ENCODE assay signal across 9 cellular contexts in genomic region chr13:18212873-18213272, GRCh38.
DNase-seq lines count a peak whose midpoint lies in the region; ATAC-seq and TF ChIP-seq lines count a peak whose summit lies in the region.
"Had no signal": no experiment of that assay in that cellular context is flagged by ENCODE, and none has a peak within 500 bp of the region (broad histone marks: within the 10 kb centered on the region; RNA-seq: fewer than 3 reads in every experiment).

No MANE protein-coding gene starts in this region.

- H3K36me3 Mint-ChIP-seq in activated T-cell treated with anti-CD3 and anti-CD28 coated beads, Interleukin-2, amount 50 U/mL, for 72 hours (ENCODE audit: insufficient read depth in 2 of 2): peaks cover 4 to 5% of the 10 kb centered on the region in 2 donors
- H3K36me3 Mint-ChIP-seq in activated T-cell treated with anti-CD3 and anti-CD28 coated beads, Interleukin-2, amount 50 U/mL, for 4 hours (ENCODE audit: insufficient read depth): no peaks in the 10 kb centered on the region
- H3K36me3 Mint-ChIP-seq: naive B cell had no signal

- H3K9me3 ChIP-seq in MG63 (no peaks in the 10 kb centered on the region), thoracic aorta (no peaks in the 10 kb centered on the region)

- no peaks in the 10 kb centered on the region for H3K27me3 Mint-ChIP-seq in activated T-cell treated with anti-CD3 and anti-CD28 coated beads, Interleukin-2, amount 50 U/mL, for 72 hours (ENCODE audit: low read depth)
- no peaks in the 10 kb centered on the region for H3K27me3 Mint-ChIP-seq in activated T-cell treated with anti-CD3 and anti-CD28 coated beads, Interleukin-2, amount 50 U/mL, for 4 hours (ENCODE audit: low read depth)
- H3K27me3 Mint-ChIP-seq: naive B cell had no signal

- no peak overlapping the region for H3K27ac ChIP-seq in foreskin keratinocyte
- H3K27ac ChIP-seq in thoracic aorta: no peak overlapping the region

- no peaks in the 10 kb centered on the region for H3K4me1 ChIP-seq in foreskin keratinocyte
- no peaks in the 10 kb centered on the region for H3K4me1 ChIP-seq in thoracic aorta (ENCODE audit: control insufficient read depth in 1 of 2, low read depth in 2 of 2)

- H3K27ac Mint-ChIP-seq in activated T-cell treated with anti-CD3 and anti-CD28 coated beads, Interleukin-2, amount 50 U/mL, for 72 hours: no peak overlapping the region
- H3K27ac Mint-ChIP-seq: naive B cell had no signal

- H3K4me3 ChIP-seq in MG63: no peak overlapping the region
- H3K4me3 ChIP-seq in thoracic aorta: no peak overlapping the region

- peaks cover 6 to 8% of the 10 kb centered on the region in 2 donors for H3K9me3 Mint-ChIP-seq in activated T-cell treated with anti-CD3 and anti-CD28 coated beads, Interleukin-2, amount 50 U/mL, for 72 hours
- H3K9me3 Mint-ChIP-seq in activated T-cell treated with anti-CD3 and anti-CD28 coated beads, Interleukin-2, amount 50 U/mL, for 4 hours: peaks cover 9% of the 10 kb centered on the region

- TF ChIP-seq CTCF in foreskin keratinocyte (conservative IDR thresholded peaks at IDR 0.05) (no peak), thoracic aorta (IDR thresholded peaks at IDR 0.05) (no peak)

- H3K4me1 Mint-ChIP-seq in activated T-cell treated with anti-CD3 and anti-CD28 coated beads, Interleukin-2, amount 50 U/mL, for 72 hours (ENCODE audit: low read depth): no peaks in the 10 kb centered on the region
- H3K4me1 Mint-ChIP-seq in activated T-cell treated with anti-CD3 and anti-CD28 coated beads, Interleukin-2, amount 50 U/mL, for 4 hours (ENCODE audit: low read depth): no peaks in the 10 kb centered on the region
- H3K4me1 Mint-ChIP-seq: naive B cell had no signal

- no peak overlapping the region for H3K4me3 Mint-ChIP-seq in activated T-cell treated with anti-CD3 and anti-CD28 coated beads, Interleukin-2, amount 50 U/mL, for 72 hours
- H3K4me3 Mint-ChIP-seq in activated T-cell treated with anti-CD3 and anti-CD28 coated beads, Interleukin-2, amount 50 U/mL, for 4 hours: no peak overlapping the region
- H3K4me3 Mint-ChIP-seq: naive B cell had no signal

- no peaks in the 10 kb centered on the region for H3K36me3 ChIP-seq in MG63
- H3K36me3 ChIP-seq in thoracic aorta: no peaks in the 10 kb centered on the region

- peak in 1 of 2 donors; percentile 18 for DNase-seq in activated T-cell treated with anti-CD3 and anti-CD28 coated beads, Interleukin-2, amount 50 U/mL, for 72 hours
- no peak for DNase-seq in activated T-cell treated with anti-CD3 and anti-CD28 coated beads, Interleukin-2, amount 50 U/mL, for 4 hours
- peak; percentile 35 for DNase-seq in MG63
- peak; percentile 1 to 33 for DNase-seq in foreskin keratinocyte
- peak; percentile 77 for DNase-seq in thoracic aorta (ENCODE audit: low spot score)
- DNase-seq in iPS-NIHi11 (ENCODE audit: low spot score): no peak
- DNase-seq: naive B cell had no signal

- ATAC-seq in activated T-cell treated with anti-CD3 and anti-CD28 coated beads, Interleukin-2, amount 50 U/mL, for 72 hours (replicated peaks in 1 of 2): peak; percentile 51 to 66
- ATAC-seq in activated T-cell treated with anti-CD3 and anti-CD28 coated beads, Interleukin-2, amount 50 U/mL, for 4 hours: no peak
- peak; percentile 64 for ATAC-seq in foreskin keratinocyte
- peak; percentile 89 for ATAC-seq in thoracic aorta (ENCODE audit: insufficient number of reproducible peaks, low FRiP score, low read depth)
- ATAC-seq in GM21390 (IDR thresholded peaks at IDR 0.05; ENCODE audit: unreplicated experiment): no peak
- ATAC-seq in HG03280 (IDR thresholded peaks at IDR 0.05; ENCODE audit: unreplicated experiment): no peak

- H3K27me3 ChIP-seq in MG63 (no peaks in the 10 kb centered on the region), foreskin keratinocyte (no peaks in the 10 kb centered on the region), thoracic aorta (replicated peaks; ENCODE audit: insufficient read depth) (no peaks in the 10 kb centered on the region)

Comparison
In these comparisons a context has a peak if more than half of its experiments do, and no peak if none do; other contexts are left out.
1. ATAC-seq: peak in activated T-cell treated with anti-CD3 and anti-CD28 coated beads, Interleukin-2, amount 50 U/mL, for 72 hours (2 of 2), foreskin keratinocyte (single experiment) and thoracic aorta (single experiment); none in activated T-cell treated with anti-CD3 and anti-CD28 coated beads, Interleukin-2, amount 50 U/mL, for 4 hours (0 of 2), GM21390 (single experiment) and HG03280 (single experiment).
2. DNase-seq: peak in MG63 (single experiment), foreskin keratinocyte (2 of 2) and thoracic aorta (single experiment); none in activated T-cell treated with anti-CD3 and anti-CD28 coated beads, Interleukin-2, amount 50 U/mL, for 4 hours (single experiment) and iPS-NIHi11 (single experiment).